ENCODE assay signal across 10 cellular contexts in genomic region chr1:160652065-160652641, GRCh38. TPM values are rescaled to one million over a fixed set of nuclear protein-coding genes. Genes with fewer than 3 reads are reported as not detected.
DNase-seq lines count a peak whose midpoint lies in the region; ATAC-seq, FAIRE-seq and TF ChIP-seq lines count a peak whose summit lies in the region.
"Not testable (repeated sequence)": the region's sequence is repeated elsewhere in the genome, so short reads cannot be mapped to it uniquely, and the experiment has no call there.
"Had no signal": no experiment of that assay in that cellular context is flagged by ENCODE, and none has a peak within 500 bp of the region (broad histone marks: within the 10 kb centered on the region; RNA-seq: fewer than 3 reads in every experiment).

No MANE protein-coding gene starts in this region.

- intact Hi-C loops in CD4-positive, alpha-beta T cell (cut with DNase I, micrococcal nuclease); activated CD4-positive, alpha-beta T cell treated with anti-CD3 and anti-CD28 coated beads for 36 hours (cut with DNase I, micrococcal nuclease): not testable (repeated sequence)

- no CpG with 5 or more reads among the region's 8 CpGs for WGBS in neuronal stem cell (ENCODE audit: extremely low coverage in 2 of 2, insufficient read length in 2 of 2, insufficient replicate concordance in 1 of 2), 2 donors

- not testable (repeated sequence) for H3K9me3 ChIP-seq in CD4-positive, alpha-beta T cell (ENCODE audit: control insufficient read depth, low read length); KOPT-K1 (ENCODE audit: insufficient read depth, low read length, poor library complexity, severe bottlenecking); neuronal stem cell (replicated peaks in 1 of 2; ENCODE audit: control insufficient read depth in 2 of 2, insufficient read depth in 1 of 2, low read depth in 1 of 2, low read length in 2 of 2)

- peaks cover 82% of the 10 kb centered on the region for H3K4me1 Mint-ChIP-seq in CD4-positive, alpha-beta T cell (ENCODE audit: low read depth)
- peaks cover 86% of the 10 kb centered on the region for H3K4me1 Mint-ChIP-seq in activated CD4-positive, alpha-beta T cell treated with anti-CD3 and anti-CD28 coated beads for 36 hours

- H3K79me1 ChIP-seq in neuronal stem cell (ENCODE audit: low read depth, low read length): not testable (repeated sequence)

- not testable (repeated sequence) for H2BK120ac ChIP-seq in neuronal stem cell (ENCODE audit: low read depth, low read length)

- peak overlapping the region; percentile 36 for H3K4me3 Mint-ChIP-seq in CD4-positive, alpha-beta T cell
- H3K4me3 Mint-ChIP-seq in activated CD4-positive, alpha-beta T cell treated with anti-CD3 and anti-CD28 coated beads for 36 hours: not testable (repeated sequence)

- H2BK5ac ChIP-seq in neuronal stem cell (ENCODE audit: low read length): not testable (repeated sequence)

- H3K4me2 ChIP-seq in neuronal stem cell (ENCODE audit: insufficient read depth, low read length, poor library complexity, severe bottlenecking): not testable (repeated sequence)

- H3K36me3 Mint-ChIP-seq in CD4-positive, alpha-beta T cell (ENCODE audit: low read depth): not testable (repeated sequence)
- peaks cover 17% of the 10 kb centered on the region for H3K36me3 Mint-ChIP-seq in activated CD4-positive, alpha-beta T cell treated with anti-CD3 and anti-CD28 coated beads for 36 hours (ENCODE audit: low read depth)

- H3K27ac Mint-ChIP-seq in CD4-positive, alpha-beta T cell: peak overlapping the region; percentile 93
- H3K27ac Mint-ChIP-seq in activated CD4-positive, alpha-beta T cell treated with anti-CD3 and anti-CD28 coated beads for 36 hours: peak overlapping the region; percentile 72

- not testable (repeated sequence) for H3K4me3 ChIP-seq in neuronal stem cell (ENCODE audit: low read length in 2 of 2)

- H3K27me3 Mint-ChIP-seq in CD4-positive, alpha-beta T cell; activated CD4-positive, alpha-beta T cell treated with anti-CD3 and anti-CD28 coated beads for 36 hours: not testable (repeated sequence)

- H3K4ac ChIP-seq in neuronal stem cell (ENCODE audit: low read length): not testable (repeated sequence)

- not testable (repeated sequence) for H3K9ac ChIP-seq in neuronal stem cell (ENCODE audit: low read depth, low read length, poor library complexity)

- H3K36me3 ChIP-seq in KOPT-K1 (ENCODE audit: insufficient read depth, low read length); neuronal stem cell (replicated peaks in 1 of 2; ENCODE audit: control insufficient read depth in 2 of 2, insufficient read depth in 2 of 2, low read length in 2 of 2): not testable (repeated sequence)

- POLR2A ChIA-PET in CD4-positive, alpha-beta T cell (lab: Charles Lee): interaction anchor here (0.6 to 1.9 kb wide), 5 partner anchors 12 to 1276 kb away, joined by 3 to 13 read pairs (median 4); no protein-coding TSS in a partner anchor
- POLR2A ChIA-PET in activated CD4-positive, alpha-beta T cell treated with anti-CD3 and anti-CD28 coated beads for 36 hours (lab: Charles Lee): not testable (repeated sequence)

- H4K91ac ChIP-seq in neuronal stem cell (ENCODE audit: low read depth, low read length, poor library complexity): not testable (repeated sequence)

- TF ChIP-seq POLR2A in GM12891 (IDR thresholded peaks at IDR 0.05; ENCODE audit: low read depth, low read length): not testable (repeated sequence)

- H2AK5ac ChIP-seq in neuronal stem cell (ENCODE audit: low read depth, low read length): not testable (repeated sequence)

- not testable (repeated sequence) for TF ChIP-seq CTCF in CD4-positive, alpha-beta T cell (IDR thresholded peaks at IDR 0.05)

- peak overlapping the region; percentile 64 for H2AFZ ChIP-seq in neuronal stem cell (ENCODE audit: low read length)

- H2BK15ac ChIP-seq in neuronal stem cell (ENCODE audit: low read length): not testable (repeated sequence)

- H3K18ac ChIP-seq in neuronal stem cell (ENCODE audit: low read length): not testable (repeated sequence)

- not testable (repeated sequence) for H4K8ac ChIP-seq in neuronal stem cell (ENCODE audit: low read depth, low read length)

- H3K27me3 ChIP-seq in CD4-positive, alpha-beta T cell (ENCODE audit: control insufficient read depth, insufficient read depth, low read length); neuronal stem cell (ENCODE audit: control insufficient read depth in 3 of 3, insufficient read depth in 3 of 3, low read depth in 1 of 3, low read length in 3 of 3): not testable (repeated sequence)

- CTCF ChIA-PET in CD4-positive, alpha-beta T cell (lab: Charles Lee): not testable (repeated sequence)
- CTCF ChIA-PET in activated CD4-positive, alpha-beta T cell treated with anti-CD3 and anti-CD28 coated beads for 36 hours (lab: Charles Lee): interaction anchor here (0.8 to 1.4 kb wide), 5 partner anchors 8 to 34 kb away, joined by 3 to 9 read pairs (median 4); no protein-coding TSS in a partner anchor

- DNase-seq in CD4-positive, alpha-beta T cell: peak in 1 of 10 experiments; percentile 24
- not testable (repeated sequence) for DNase-seq in GM12891 (ENCODE audit: insufficient read length, low spot score); activated CD4-positive, alpha-beta T cell treated with anti-CD3 and anti-CD28 coated beads for 36 hours; neuronal stem cell (ENCODE audit: low spot score)
- DNase-seq in NCI-H748 (lab: John Stamatoyannopoulos, UW; ENCODE audit: unreplicated experiment): peak; percentile 22
- peak; percentile 80 for DNase-seq in amniotic epithelial cell (ENCODE audit: low read depth)
- peak; percentile 68 for DNase-seq in iPS DF 4.7 (ENCODE audit: extremely low read depth, low spot score)

- ATAC-seq in CD4-positive, alpha-beta T cell (ENCODE audit: poor library complexity); activated CD4-positive, alpha-beta T cell treated with anti-CD3 and anti-CD28 coated beads for 36 hours: not testable (repeated sequence)

- H3K9me3 Mint-ChIP-seq in CD4-positive, alpha-beta T cell; activated CD4-positive, alpha-beta T cell treated with anti-CD3 and anti-CD28 coated beads for 36 hours (ENCODE audit: low read depth): not testable (repeated sequence)

- not testable (repeated sequence) for FAIRE-seq in GM12891 (lab: Jason Lieb, UNC)

- not testable (repeated sequence) for H3K23ac ChIP-seq in neuronal stem cell (ENCODE audit: low read depth, low read length, poor library complexity)

- H3K14ac ChIP-seq in neuronal stem cell (ENCODE audit: low read length): not testable (repeated sequence)

- not testable (repeated sequence) for H3K4me1 ChIP-seq in neuronal stem cell (ENCODE audit: control insufficient read depth in 2 of 2, insufficient read depth in 1 of 2, low read depth in 1 of 2, low read length in 2 of 2)

- not testable (repeated sequence) for H3K27ac ChIP-seq in CD4-positive, alpha-beta T cell (ENCODE audit: low read depth, low read length); neuronal stem cell (replicated peaks; ENCODE audit: low read length)
- peak overlapping the region; percentile 79 for H3K27ac ChIP-seq in KOPT-K1 (ENCODE audit: low read depth, low read length, poor library complexity, severe bottlenecking)

- H2BK12ac ChIP-seq in neuronal stem cell (ENCODE audit: low read length): not testable (repeated sequence)

TF ChIP-seq in GM12891, 5 proteins besides CTCF, POLR2A, EP300 and RAD21:
- TF ChIP-seq SPI1 (IDR thresholded peaks at IDR 0.05; ENCODE audit: low read depth, low read length): peak; percentile 60
TF ChIP-seq in GM12891: peak in this region for 1; not testable (repeated sequence) for 4.

RNA-seq across cellular contexts. Expression of gene SLAMF1, which starts 5.3 kb away (rescaled TPM):
- 10 to 100 TPM; 39.4 to 39.8 TPM for total RNA-seq in CD4-positive, alpha-beta T cell
- polyA plus RNA-seq in GM12891 (2012; ENCODE audit: low read depth, missing spikeins): 102 TPM
- 100 to 1,000 TPM; 103 to 108 TPM for total RNA-seq in activated CD4-positive, alpha-beta T cell treated with anti-CD3 and anti-CD28 coated beads for 36 hours
- polyA plus RNA-seq in neuronal stem cell (2013, experiment 1 of 2): not detected
- polyA plus RNA-seq in neuronal stem cell (2013, experiment 2 of 2): not detected
- total RNA-seq: suprapubic skin had no signal
- polyA plus RNA-seq: SK-N-SH had no signal

RNA-seq across cellular contexts. Expression of gene CD48, which starts 59.5 kb away (rescaled TPM):
- total RNA-seq in CD4-positive, alpha-beta T cell: 100 to 1,000 TPM; 387 to 395 TPM
- polyA plus RNA-seq in GM12891 (2012; ENCODE audit: low read depth, missing spikeins): 614 TPM
- 100 to 1,000 TPM; 180 to 217 TPM for total RNA-seq in activated CD4-positive, alpha-beta T cell treated with anti-CD3 and anti-CD28 coated beads for 36 hours
- not detected for polyA plus RNA-seq in neuronal stem cell (2013, experiment 1 of 2)
- not detected for polyA plus RNA-seq in neuronal stem cell (2013, experiment 2 of 2)
- polyA plus RNA-seq: SK-N-SH had no signal
